Comparison of ENCODE assay signal across 20 cellular contexts in genomic region chr1:225857256-225857655, GRCh38. TPM values are rescaled to one million over a fixed set of nuclear protein-coding genes. Genes with fewer than 3 reads are reported as not detected.
"Had no signal": no experiment of that assay in that cellular context is flagged by ENCODE, and none has a peak within 500 bp of the region (broad histone marks: within the 10 kb centered on the region; RNA-seq: fewer than 3 reads in every experiment).

No MANE protein-coding gene starts in this region.

- H3K27me3 Mint-ChIP-seq: activated B cell treated with CpG ODN at 0.5 μM for 24 hours; activated CD8-positive, alpha-beta T cell treated with anti-CD3 and anti-CD28 coated beads for 36 hours; stimulated activated naive CD8-positive, alpha-beta T cell treated with anti-CD3 and anti-CD28 coated beads, Interleukin-15, Interleukin-2, amounts not matched to agents 100 ng/mL and 50 ng/mL, for 24 hours; T-helper 17 cell had no signal

- H3K9me3 Mint-ChIP-seq: activated B cell treated with CpG ODN at 0.5 μM for 24 hours; activated CD8-positive, alpha-beta T cell treated with anti-CD3 and anti-CD28 coated beads for 36 hours; activated T-helper 1 cell treated with anti-CD3 and anti-CD28 coated beads, Interleukin-12 subunit alpha, Interleukin-12 subunit beta, Interleukin-2, Interleukin-4 antibody, amounts not matched to agents 30 ng/mL and 10 ng/mL and 1 ng/mL, durations not matched to agents 14 hours and 24 hours and 36 hours; nephron; stimulated activated naive CD8-positive, alpha-beta T cell treated with anti-CD3 and anti-CD28 coated beads, Interleukin-15, Interleukin-2, amounts not matched to agents 100 ng/mL and 50 ng/mL, for 24 hours had no signal

- H3K4me1 Mint-ChIP-seq: nephron had no signal

- DNase-seq: activated B cell treated with CpG ODN at 0.5 μM for 24 hours; activated CD4-positive, alpha-beta T cell treated with anti-CD3 and anti-CD28 coated beads for 48 hours; activated CD8-positive, alpha-beta memory T cell treated with anti-CD3 and anti-CD28 coated beads, Interleukin-2, amount 50 U/mL, for 48 hours; activated CD8-positive, alpha-beta T cell treated with anti-CD3 and anti-CD28 coated beads for 36 hours; glutamatergic neuron; sigmoid colon; spleen; T-helper 17 cell had no signal

- H3K9me3 ChIP-seq: sigmoid colon, spleen had no signal

- H3K27ac ChIP-seq: sigmoid colon had no signal

- H3K27ac Mint-ChIP-seq: activated B cell treated with CpG ODN at 0.5 μM for 24 hours; activated T-helper 1 cell treated with anti-CD3 and anti-CD28 coated beads, Interleukin-12 subunit alpha, Interleukin-12 subunit beta, Interleukin-2, Interleukin-4 antibody, amounts not matched to agents 30 ng/mL and 10 ng/mL and 1 ng/mL, durations not matched to agents 14 hours and 24 hours and 36 hours; stimulated activated naive CD8-positive, alpha-beta T cell treated with anti-CD3 and anti-CD28 coated beads, Interleukin-15, Interleukin-2, amounts not matched to agents 100 ng/mL and 50 ng/mL, for 24 hours had no signal

- H3K4me3 Mint-ChIP-seq: activated B cell treated with CpG ODN at 0.5 μM for 24 hours; activated CD8-positive, alpha-beta T cell treated with anti-CD3 and anti-CD28 coated beads for 36 hours; activated T-helper 1 cell treated with anti-CD3 and anti-CD28 coated beads, Interleukin-12 subunit alpha, Interleukin-12 subunit beta, Interleukin-2, Interleukin-4 antibody, amounts not matched to agents 30 ng/mL and 10 ng/mL and 1 ng/mL, durations not matched to agents 14 hours and 24 hours and 36 hours; nephron; stimulated activated naive CD8-positive, alpha-beta T cell treated with anti-CD3 and anti-CD28 coated beads, Interleukin-15, Interleukin-2, amounts not matched to agents 100 ng/mL and 50 ng/mL, for 24 hours had no signal

- FAIRE-seq: astrocyte, bronchial epithelial cell, colon, urothelium cell line had no signal

- ATAC-seq: activated CD8-positive, alpha-beta T cell treated with anti-CD3 and anti-CD28 coated beads for 36 hours; esophagus mucosa; left ventricle myocardium superior; T-helper 17 cell had no signal

- H3K4me3 ChIP-seq: sigmoid colon, spleen had no signal

- H3K27me3 ChIP-seq: sigmoid colon, spleen had no signal

RNA-seq across cellular contexts. Expression of gene LEFTY1, which starts 31.7 kb away (rescaled TPM):
- total RNA-seq: activated B cell treated with CpG ODN at 0.5 μM for 24 hours; activated T-helper 1 cell treated with anti-CD3 and anti-CD28 coated beads, Interleukin-12 subunit alpha, Interleukin-12 subunit beta, Interleukin-2, Interleukin-4 antibody, amounts not matched to agents 30 ng/mL and 10 ng/mL and 1 ng/mL, durations not matched to agents 14 hours and 24 hours and 36 hours; bronchial epithelial cell; esophagus mucosa; kidney epithelial cell; left ventricle myocardium superior; mesenteric fat pad; pulmonary artery endothelial cell; sigmoid colon had no signal
